ENCODE assay signal across 1 cellular context in the genomic region with DNA sequence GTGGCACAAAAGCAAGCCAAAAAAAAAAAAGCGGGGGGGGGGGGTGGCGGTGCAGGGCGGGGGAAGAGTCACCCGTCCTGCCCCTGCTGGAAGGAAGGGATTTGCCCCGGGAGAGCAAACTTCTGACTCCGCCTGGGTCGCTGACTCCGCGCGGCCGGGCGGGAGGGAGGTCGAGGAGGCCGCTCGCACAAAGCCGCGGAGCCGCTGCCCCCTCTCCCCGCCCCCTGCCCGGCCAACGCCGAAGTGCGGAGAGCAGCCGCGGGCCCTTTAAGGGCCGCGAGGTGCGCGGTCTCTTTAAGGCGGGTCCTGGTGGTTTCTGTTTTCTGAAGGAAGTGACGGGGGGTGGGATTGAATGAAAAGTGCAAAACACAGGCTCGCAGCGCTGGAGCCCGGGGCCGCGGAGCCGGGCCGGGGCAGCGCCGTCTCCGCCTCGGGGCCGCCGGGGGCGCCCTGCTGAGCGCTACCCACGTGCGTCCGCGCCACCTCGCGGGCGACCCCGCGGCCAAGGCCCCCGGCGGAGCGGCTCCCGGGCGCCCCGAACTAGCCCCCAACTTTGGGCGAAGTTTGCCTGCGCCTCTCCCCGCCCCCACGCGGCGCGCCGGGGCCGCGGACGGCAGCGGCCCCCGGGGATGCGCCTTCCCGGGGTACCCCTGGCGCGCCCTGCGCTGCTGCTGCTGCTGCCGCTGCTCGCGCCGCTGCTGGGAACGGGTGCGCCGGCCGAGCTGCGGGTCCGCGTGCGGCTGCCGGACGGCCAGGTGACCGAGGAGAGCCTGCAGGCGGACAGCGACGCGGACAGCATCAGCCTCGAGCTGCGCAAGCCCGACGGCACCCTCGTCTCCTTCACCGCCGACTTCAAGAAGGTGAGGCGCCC.
A peak's percentile ranks its signal among the peaks of the same experiment; 100 is the strongest.
TF ChIP-seq lines count a peak whose summit lies in the region.

Gene OAF (plus strand): TSS at position 382 of the 871 bp plus-strand sequence. CDS start 248 bp downstream, at position 630.

TF ChIP-seq in HCT116, 20 proteins besides CTCF, POLR2A, EP300 and RAD21 (continued from another document):
- TF ChIP-seq POLR2AphosphoS5 (IDR thresholded peaks at IDR 0.05; ENCODE audit: low read depth, low read length), result peak; percentile 79
